ENCODE assay signal across 17 cellular contexts in genomic region chr11:120529214-120529613, GRCh38. TPM values are rescaled to one million over a fixed set of nuclear protein-coding genes. Genes with fewer than 3 reads are reported as not detected.
"Had no signal": no experiment of that assay in that cellular context is flagged by ENCODE, and none has a peak within 500 bp of the region (broad histone marks: within the 10 kb centered on the region; RNA-seq: fewer than 3 reads in every experiment).

No MANE protein-coding gene starts in this region.

- H3K9me3 Mint-ChIP-seq: nephron had no signal

- H3K27ac ChIP-seq: epithelial cell of prostate, esophagus muscularis mucosa, gastrocnemius medialis, heart right ventricle, stomach, thoracic aorta, transverse colon had no signal

- H3K4me1 Mint-ChIP-seq: naive B cell had no signal

- H3K4me1 ChIP-seq: gastrocnemius medialis had no signal

- H3K4me3 Mint-ChIP-seq: naive B cell, nephron had no signal

- H3K36me3 Mint-ChIP-seq: naive B cell had no signal

- DNase-seq: effector memory CD4-positive, alpha-beta T cell; gastrocnemius medialis; heart right ventricle; hypothalamus; islet precursor cell; mesendoderm; naive B cell; small intestine; stimulated activated CD4-positive, alpha-beta T cell treated with anti-CD3 and anti-CD28 coated beads, Interleukin-12 subunit alpha, Interleukin-12 subunit beta, amount 100 ng/mL, for 4 hours; stimulated activated naive CD4-positive, alpha-beta T cell; stomach; substantia nigra; transverse colon had no signal

- H3K36me3 ChIP-seq: esophagus muscularis mucosa, gastrocnemius medialis, heart right ventricle, stomach, thoracic aorta, transverse colon had no signal

- H3K4me3 ChIP-seq: esophagus muscularis mucosa, gastrocnemius medialis, heart right ventricle, stomach, thoracic aorta, transverse colon had no signal

- ATAC-seq: gastrocnemius medialis, heart right ventricle had no signal

- FAIRE-seq: small intestine had no signal

- H3K9me3 ChIP-seq: esophagus muscularis mucosa, gastrocnemius medialis, heart right ventricle, stomach, thoracic aorta, transverse colon had no signal

RNA-seq across cellular contexts. Expression of gene GRIK4, which starts 17.7 kb away (rescaled TPM):
- total RNA-seq: stomach, thoracic aorta had no signal
